Comparison of ENCODE assay signal across 8 cellular contexts in genomic region chr3:155382396-155383042, GRCh38.
DNase-seq lines count a peak whose midpoint lies in the region; ATAC-seq and TF ChIP-seq lines count a peak whose summit lies in the region.

No MANE protein-coding gene starts in this region.

- H3K4me3 ChIP-seq in cardiac fibroblast (replicated peaks in 1 of 2; ENCODE audit: low read depth in 2 of 2, low read length in 2 of 2) = no peak overlapping the region

- CTCF ChIA-PET in activated naive CD4-positive, alpha-beta T cell treated with anti-CD3 and anti-CD28 coated beads, Interleukin-2, amount 10 ng/mL, durations not matched to agents 7 days and 5 days (lab: Charles Lee) = interaction anchor here (2.4 kb wide), 1 partner anchor 320 kb away, joined by 8 read pairs; no protein-coding TSS in a partner anchor

- H3K4me3 Mint-ChIP-seq in activated naive CD4-positive, alpha-beta T cell treated with anti-CD3 and anti-CD28 coated beads, Interleukin-2, amount 10 ng/mL, durations not matched to agents 7 days and 5 days = no peak overlapping the region

- peak; percentile 86 for TF ChIP-seq CTCF in cardiac fibroblast (IDR thresholded peaks at IDR 0.05; ENCODE audit: low read depth, low read length)

- H3K4me1 Mint-ChIP-seq in activated naive CD4-positive, alpha-beta T cell treated with anti-CD3 and anti-CD28 coated beads, Interleukin-2, amount 10 ng/mL, durations not matched to agents 7 days and 5 days = no peaks in the 10 kb centered on the region

- H3K27ac Mint-ChIP-seq in activated naive CD4-positive, alpha-beta T cell treated with anti-CD3 and anti-CD28 coated beads, Interleukin-2, amount 10 ng/mL, durations not matched to agents 7 days and 5 days = no peak overlapping the region

- intact Hi-C loops in left colon (cut with DNase I, micrococcal nuclease) = loop anchor here in 1 of 2 donors (10.0 kb wide), 1 partner anchor 322 kb away; no protein-coding TSS in a partner anchor

- peak; percentile 21 for DNase-seq in activated naive CD4-positive, alpha-beta T cell treated with anti-CD3 and anti-CD28 coated beads, Interleukin-2, amount 10 ng/mL, durations not matched to agents 7 days and 5 days
- DNase-seq in activated naive CD4-positive, alpha-beta T cell treated with anti-CD3 and anti-CD28 coated beads, Interleukin-2, amount 50 U/mL, for 16 hours = no peak
- DNase-seq in HK-2 (ENCODE audit: unreplicated experiment) = peak; percentile 79
- peak; percentile 16 for DNase-seq in NCI-H748 treated with DMSO at 0.1 percent for 48 hours (lab: John Stamatoyannopoulos, UW)
- DNase-seq in cardiac fibroblast (ENCODE audit: low read depth in 2 of 2) = peak; percentile 63 to 71
- DNase-seq in left colon = peak; percentile 56 to 89
- peak; percentile 54 for DNase-seq in ureter (ENCODE audit: low spot score)
- no peak for DNase-seq in KG1 (lab: John Stamatoyannopoulos, UW)

- peak; percentile 100 for ATAC-seq in left colon

- H3K27me3 Mint-ChIP-seq in activated naive CD4-positive, alpha-beta T cell treated with anti-CD3 and anti-CD28 coated beads, Interleukin-2, amount 10 ng/mL, durations not matched to agents 7 days and 5 days = peaks cover 10% of the 10 kb centered on the region

- H3K9me3 Mint-ChIP-seq in activated naive CD4-positive, alpha-beta T cell treated with anti-CD3 and anti-CD28 coated beads, Interleukin-2, amount 10 ng/mL, durations not matched to agents 7 days and 5 days = no peaks in the 10 kb centered on the region

- no peaks in the 10 kb centered on the region for H3K36me3 Mint-ChIP-seq in activated naive CD4-positive, alpha-beta T cell treated with anti-CD3 and anti-CD28 coated beads, Interleukin-2, amount 10 ng/mL, durations not matched to agents 7 days and 5 days

Comparison
In these comparisons a context has a peak if more than half of its experiments do, and no peak if none do; other contexts are left out.
1. DNase-seq: peak in activated naive CD4-positive, alpha-beta T cell treated with anti-CD3 and anti-CD28 coated beads, Interleukin-2, amount 10 ng/mL, durations not matched to agents 7 days and 5 days (single experiment), HK-2 (single experiment), NCI-H748 treated with DMSO at 0.1 percent for 48 hours (single experiment), cardiac fibroblast (2 of 2), left colon (2 of 2) and ureter (single experiment); none in activated naive CD4-positive, alpha-beta T cell treated with anti-CD3 and anti-CD28 coated beads, Interleukin-2, amount 50 U/mL, for 16 hours (single experiment) and KG1 (single experiment).